In the genomic region with DNA sequence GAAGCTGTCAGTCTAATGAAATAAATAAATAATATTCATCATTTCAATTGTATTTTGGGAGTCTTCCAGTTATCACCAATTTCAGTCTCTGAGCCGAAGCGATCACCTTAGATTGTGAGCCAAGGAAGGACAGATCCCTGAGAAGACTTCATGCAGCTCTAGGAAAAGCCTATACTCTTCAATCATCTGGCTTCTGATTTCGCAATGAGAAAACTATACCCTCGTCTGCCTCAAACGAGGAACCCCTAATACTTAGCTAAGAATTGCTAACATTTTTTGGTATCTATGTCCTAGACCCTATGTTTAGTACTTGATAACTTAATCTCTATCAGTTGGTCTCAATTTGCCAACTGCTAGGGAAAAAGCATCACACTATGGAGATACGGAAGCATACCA, we compare ENCODE assay signal across 29 cellular contexts.
"Had no signal": no experiment of that assay in that cellular context is flagged by ENCODE, and none has a peak within 500 bp of the region (broad histone marks: within the 10 kb centered on the region; RNA-seq: fewer than 3 reads in every experiment).

No MANE protein-coding gene starts in this region.

- H3K9ac ChIP-seq: neural progenitor cell, parathyroid adenoma had no signal

- H3K4me1 ChIP-seq: neural progenitor cell, parathyroid adenoma, uterus had no signal

- H3K27me3 ChIP-seq: body of pancreas, gastroesophageal sphincter, neural progenitor cell, right atrium auricular region, suprapubic skin, uterus had no signal

- H3K27me3 Mint-ChIP-seq: activated CD4-positive, alpha-beta T cell treated with anti-CD3 and anti-CD28 coated beads, Interleukin-2, amount 10 ng/mL, durations not matched to agents 7 days and 5 days; activated CD8-positive, alpha-beta T cell treated with anti-CD3 and anti-CD28 coated beads for 36 hours; activated naive CD4-positive, alpha-beta T cell treated with anti-CD3 and anti-CD28 coated beads, Interleukin-2, amount 50 U/mL, for 24 hours; activated T-helper 17 cell treated with anti-CD3 and anti-CD28 coated beads, Interleukin-2, amount 50 U/mL, for 72 hours; effector memory CD8-positive, alpha-beta T cell; naive B cell had no signal

- H3K27ac Mint-ChIP-seq: activated CD4-positive, alpha-beta T cell treated with anti-CD3 and anti-CD28 coated beads, Interleukin-2, amount 10 ng/mL, durations not matched to agents 7 days and 5 days; neural progenitor cell; WTC11 had no signal

- H3K79me2 ChIP-seq: parathyroid adenoma had no signal

- H3K36me3 ChIP-seq: uterus had no signal

- H3K27ac ChIP-seq: body of pancreas, neural progenitor cell, parathyroid adenoma, uterus had no signal

- H3K9me3 Mint-ChIP-seq: activated CD4-positive, alpha-beta T cell treated with anti-CD3 and anti-CD28 coated beads, Interleukin-2, amount 10 ng/mL, durations not matched to agents 7 days and 5 days; activated CD8-positive, alpha-beta T cell treated with anti-CD3 and anti-CD28 coated beads for 36 hours; activated naive CD4-positive, alpha-beta T cell treated with anti-CD3 and anti-CD28 coated beads, Interleukin-2, amount 50 U/mL, for 24 hours; activated T-cell treated with anti-CD3 and anti-CD28 coated beads, Interleukin-2, amount 50 U/mL, for 4 hours; activated T-helper 17 cell treated with anti-CD3 and anti-CD28 coated beads, Interleukin-2, amount 50 U/mL, for 72 hours; effector memory CD8-positive, alpha-beta T cell; mesothelial cell of epicardium; naive B cell; neural progenitor cell; WTC11 had no signal

- ATAC-seq: activated CD8-positive, alpha-beta T cell treated with anti-CD3 and anti-CD28 coated beads for 36 hours; activated T-cell treated with anti-CD3 and anti-CD28 coated beads, Interleukin-2, amount 50 U/mL, for 4 hours; activated T-helper 17 cell treated with anti-CD3 and anti-CD28 coated beads, Interleukin-2, amount 50 U/mL, for 72 hours; body of pancreas; effector memory CD8-positive, alpha-beta T cell; gastroesophageal sphincter; WTC11 had no signal

- H3K4me3 ChIP-seq: body of pancreas, gastroesophageal sphincter, neural progenitor cell, right atrium auricular region, suprapubic skin, uterus had no signal

- H3K9me3 ChIP-seq: body of pancreas, gastroesophageal sphincter, right atrium auricular region, suprapubic skin, uterus had no signal

- H3K4me3 Mint-ChIP-seq: activated CD4-positive, alpha-beta T cell treated with anti-CD3 and anti-CD28 coated beads, Interleukin-2, amount 10 ng/mL, durations not matched to agents 7 days and 5 days; activated CD8-positive, alpha-beta T cell treated with anti-CD3 and anti-CD28 coated beads for 36 hours; activated naive CD4-positive, alpha-beta T cell treated with anti-CD3 and anti-CD28 coated beads, Interleukin-2, amount 50 U/mL, for 24 hours; activated T-cell treated with anti-CD3 and anti-CD28 coated beads, Interleukin-2, amount 50 U/mL, for 4 hours; activated T-helper 17 cell treated with anti-CD3 and anti-CD28 coated beads, Interleukin-2, amount 50 U/mL, for 72 hours; effector memory CD8-positive, alpha-beta T cell; mesothelial cell of epicardium; naive B cell; neural progenitor cell; WTC11 had no signal

- H2AFZ ChIP-seq: neural progenitor cell, parathyroid adenoma had no signal

- H3K4me2 ChIP-seq: neural progenitor cell had no signal

- DNase-seq: activated CD4-positive, alpha-beta T cell treated with anti-CD3 and anti-CD28 coated beads for 1 hour; activated CD4-positive, alpha-beta T cell treated with anti-CD3 and anti-CD28 coated beads, Interleukin-2, amount 10 ng/mL, durations not matched to agents 7 days and 5 days; activated CD8-positive, alpha-beta T cell treated with anti-CD3 and anti-CD28 coated beads for 36 hours; activated gamma-delta T cell treated with Interleukin-2 at 50 U/mL for 16 hours; activated T-cell treated with anti-CD3 and anti-CD28 coated beads, Interleukin-2, amount 50 U/mL, for 4 hours; body of pancreas; caudate nucleus; cortex of kidney; effector memory CD8-positive, alpha-beta T cell; erythroblast; left cardiac atrium; mammary epithelial cell; naive B cell; occipital lobe; stimulated activated CD4-positive, alpha-beta T cell treated with anti-CD3 and anti-CD28 coated beads, Interleukin-15, amount 100 ng/mL, for 24 hours; stimulated activated CD4-positive, alpha-beta T cell treated with anti-CD3 and anti-CD28 coated beads, Interleukin-2, amount 100 ng/mL, for 24 hours; stimulated activated naive CD4-positive, alpha-beta T cell; T-helper 2 cell; trophoblast cell; uterus had no signal
